13 cellular contexts compared by ENCODE assay signal in genomic region chr20:52402514-52402913, GRCh38.
"Had no signal": no experiment of that assay in that cellular context is flagged by ENCODE, and none has a peak within 500 bp of the region (broad histone marks: within the 10 kb centered on the region; RNA-seq: fewer than 3 reads in every experiment).

No MANE protein-coding gene starts in this region.

- H3K27me3 ChIP-seq: ovary had no signal

- H3K27ac Mint-ChIP-seq: endodermal cell, mesothelial cell of epicardium, T-helper 17 cell had no signal

- H3K9me3 ChIP-seq: lower lobe of right lung, ovary, thoracic aorta had no signal

- H3K27ac ChIP-seq: lower lobe of right lung, ovary, thoracic aorta had no signal

- H3K36me3 Mint-ChIP-seq: mesothelial cell of epicardium had no signal

- H3K4me3 Mint-ChIP-seq: endodermal cell, mesothelial cell of epicardium, T-helper 17 cell had no signal

- ATAC-seq: left colon, lower lobe of right lung, sciatic nerve, T-helper 17 cell had no signal

- H3K4me1 ChIP-seq: lower lobe of right lung had no signal

- H3K4me1 Mint-ChIP-seq: mesothelial cell of epicardium had no signal

- H3K36me3 ChIP-seq: lower lobe of right lung, ovary, thoracic aorta had no signal

- H3K27me3 Mint-ChIP-seq: T-helper 17 cell had no signal

- DNase-seq: activated CD4-positive, alpha-beta T cell treated with anti-CD3 and anti-CD28 coated beads for 48 hours; activated CD8-positive, alpha-beta memory T cell treated with anti-CD3 and anti-CD28 coated beads, Interleukin-2, amount 50 U/mL, for 48 hours; activated gamma-delta T cell treated with Interleukin-2 at 50 U/mL for 16 hours; activated T-cell treated with anti-CD3 and anti-CD28 coated beads, Interleukin-2, amount 50 U/mL, for 72 hours; endodermal cell; left colon; lower lobe of right lung; ovary; stimulated activated CD4-positive, alpha-beta T cell treated with anti-CD3 and anti-CD28 coated beads, Interleukin-1b, Interleukin-23, amount 100 ng/mL, for 48 hours; T-helper 17 cell had no signal

- H3K9me3 Mint-ChIP-seq: endodermal cell, mesothelial cell of epicardium had no signal

- H3K4me3 ChIP-seq: lower lobe of right lung, ovary, thoracic aorta had no signal
